23 cellular contexts compared by ENCODE assay signal in genomic region chr4:73230865-73231517, GRCh38. TPM values are rescaled to one million over a fixed set of nuclear protein-coding genes. Genes with fewer than 3 reads are reported as not detected.
DNase-seq lines count a peak whose midpoint lies in the region; ATAC-seq, FAIRE-seq and TF ChIP-seq lines count a peak whose summit lies in the region.
"Had no signal": no experiment of that assay in that cellular context is flagged by ENCODE, and none has a peak within 500 bp of the region (broad histone marks: within the 10 kb centered on the region; RNA-seq: fewer than 3 reads in every experiment).

No MANE protein-coding gene starts in this region.

- H3K36me3 Mint-ChIP-seq in activated naive CD8-positive, alpha-beta T cell: peaks cover 28% of the 10 kb centered on the region
- H3K36me3 Mint-ChIP-seq in activated naive CD8-positive, alpha-beta T cell treated with anti-CD3 and anti-CD28 coated beads for 36 hours: peaks cover 54% of the 10 kb centered on the region

- H3K9me3 ChIP-seq in small intestine (ENCODE audit: control insufficient read depth, low read depth): no peaks in the 10 kb centered on the region
- no peaks in the 10 kb centered on the region for H3K9me3 ChIP-seq in suprapubic skin
- H3K9me3 ChIP-seq: BLaER1, body of pancreas, sigmoid colon had no signal

- intact Hi-C loops in dorsolateral prefrontal cortex (cut with DNase I): no loop called here

- WGBS in small intestine, 3 donors: 94 to 96% (median 94%) methylated on average over 3 of the region's 3 CpGs
- 81% methylated on average over 3 of the region's 3 CpGs for WGBS in suprapubic skin

- H3K27ac Mint-ChIP-seq in activated naive CD8-positive, alpha-beta T cell: peak overlapping the region; percentile 18
- no peak overlapping the region for H3K27ac Mint-ChIP-seq in activated naive CD8-positive, alpha-beta T cell treated with anti-CD3 and anti-CD28 coated beads for 36 hours
- H3K27ac Mint-ChIP-seq: nephron had no signal

- no peak for TF ChIP-seq POLR2A in suprapubic skin (IDR thresholded peaks at IDR 0.05)

- H3K4me3 ChIP-seq in dorsolateral prefrontal cortex (no peak overlapping the region), small intestine (ENCODE audit: low read depth in 1 of 2, low read length in 2 of 2) (no peak overlapping the region), suprapubic skin (no peak overlapping the region)
- H3K4me3 ChIP-seq: BLaER1, body of pancreas, sigmoid colon had no signal

- no peaks in the 10 kb centered on the region for H3K27me3 Mint-ChIP-seq in activated naive CD8-positive, alpha-beta T cell
- H3K27me3 Mint-ChIP-seq in activated naive CD8-positive, alpha-beta T cell treated with anti-CD3 and anti-CD28 coated beads for 36 hours: no peaks in the 10 kb centered on the region

- FAIRE-seq in small intestine (lab: Jason Lieb, UNC): peak; percentile 10
- FAIRE-seq: colon, kidney had no signal

- H3K27ac ChIP-seq in dorsolateral prefrontal cortex (peak overlapping the region in 31 of 59 donors; percentile 4 to 66 (median 40)), small intestine (ENCODE audit: low read depth in 1 of 2, low read length in 1 of 2) (no peak overlapping the region), suprapubic skin (no peak overlapping the region)
- H3K27ac ChIP-seq: BLaER1, body of pancreas, sigmoid colon had no signal

- H3K9me3 Mint-ChIP-seq in activated naive CD8-positive, alpha-beta T cell (ENCODE audit: low read depth): no peaks in the 10 kb centered on the region
- peaks cover 5% of the 10 kb centered on the region for H3K9me3 Mint-ChIP-seq in activated naive CD8-positive, alpha-beta T cell treated with anti-CD3 and anti-CD28 coated beads for 36 hours
- H3K9me3 Mint-ChIP-seq: nephron had no signal

- H3K4me1 Mint-ChIP-seq in activated naive CD8-positive, alpha-beta T cell (ENCODE audit: low read depth): peaks cover 21% of the 10 kb centered on the region
- peaks cover 9% of the 10 kb centered on the region for H3K4me1 Mint-ChIP-seq in activated naive CD8-positive, alpha-beta T cell treated with anti-CD3 and anti-CD28 coated beads for 36 hours
- H3K4me1 Mint-ChIP-seq: nephron had no signal

- H3K27me3 ChIP-seq in dorsolateral prefrontal cortex (no peaks in the 10 kb centered on the region), small intestine (ENCODE audit: control insufficient read depth in 2 of 2, insufficient read depth in 2 of 2, low read length in 2 of 2) (no peaks in the 10 kb centered on the region), suprapubic skin (no peaks in the 10 kb centered on the region)
- H3K27me3 ChIP-seq: BLaER1, body of pancreas, sigmoid colon had no signal

- no peak for TF ChIP-seq EP300 in suprapubic skin (IDR thresholded peaks at IDR 0.05)

- H3K4me3 Mint-ChIP-seq in activated naive CD8-positive, alpha-beta T cell: no peak overlapping the region
- no peak overlapping the region for H3K4me3 Mint-ChIP-seq in activated naive CD8-positive, alpha-beta T cell treated with anti-CD3 and anti-CD28 coated beads for 36 hours
- H3K4me3 Mint-ChIP-seq: nephron had no signal

- no peak for ATAC-seq in GM19035 (IDR thresholded peaks at IDR 0.05; ENCODE audit: unreplicated experiment)
- ATAC-seq: body of pancreas had no signal

- H3K4me1 ChIP-seq in small intestine (ENCODE audit: control insufficient read depth in 2 of 2, insufficient read depth in 1 of 2, low read depth in 1 of 2, low read length in 1 of 2) (no peaks in the 10 kb centered on the region), suprapubic skin (no peaks in the 10 kb centered on the region)
- H3K4me1 ChIP-seq: BLaER1 had no signal

- DNase-seq in activated naive CD8-positive, alpha-beta T cell treated with anti-CD3 and anti-CD28 coated beads for 36 hours: no peak
- DNase-seq in OCI-M2 (lab: John Stamatoyannopoulos, UW; ENCODE audit: unreplicated experiment) (peak; percentile 49), dorsolateral prefrontal cortex (no peak), small intestine (no peak), suprapubic skin (ENCODE audit: low spot score in 2 of 2) (no peak), DMS114 treated with DMSO at 0.1 percent for 48 hours (lab: John Stamatoyannopoulos, UW; ENCODE audit: unreplicated experiment) (no peak)
- DNase-seq: ACHN; activated CD4-positive, alpha-beta T cell treated with anti-CD3 and anti-CD28 coated beads for 1 hour; body of pancreas; DMS 273 treated with DMSO at 0.1 percent for 48 hours; HCEC 1CT; IMR-90; kidney; NCI-H2171; NCI-H526; sigmoid colon; substantia nigra; T1000 had no signal

- H3K36me3 ChIP-seq in small intestine (ENCODE audit: control insufficient read depth in 2 of 2, insufficient read depth in 2 of 2, low read length in 2 of 2) (peaks cover 4 to 5% of the 10 kb centered on the region in 2 donors), suprapubic skin (peaks cover 3% of the 10 kb centered on the region)

- TF ChIP-seq CTCF in dorsolateral prefrontal cortex (IDR thresholded peaks at IDR 0.05 in 54 of 56, conservative IDR thresholded peaks at IDR 0.05 in 2 of 56; ENCODE audit: low read depth in 1 of 56, partially characterized antibody in 56 of 56): no peak
- no peak for TF ChIP-seq CTCF in suprapubic skin (IDR thresholded peaks at IDR 0.05)

RNA-seq across cellular contexts. Expression of gene ANKRD17, which starts 27.6 kb away (rescaled TPM):
- total RNA-seq in activated naive CD8-positive, alpha-beta T cell treated with anti-CD3 and anti-CD28 coated beads for 36 hours: 10 to 100 TPM; 61.6 to 65.0 TPM
- total RNA-seq in dorsolateral prefrontal cortex (100 to 1,000 TPM in 88 of 120 experiments, 10 to 100 TPM in 32; 75.6 to 126 (median 105) TPM), suprapubic skin (10 to 100 TPM; 68.2 to 80.2 (median 71.1) TPM)
- 10 to 100 TPM; 12.2 to 13.5 (median 12.3) TPM for polyA plus RNA-seq in small intestine

Comparison
In these comparisons a context has a peak if more than half of its experiments do, and no peak if none do; other contexts are left out.
1. H3K27ac ChIP-seq: peak in dorsolateral prefrontal cortex (31 of 59); none in small intestine (0 of 2) and suprapubic skin (single experiment).